In the genomic region with DNA sequence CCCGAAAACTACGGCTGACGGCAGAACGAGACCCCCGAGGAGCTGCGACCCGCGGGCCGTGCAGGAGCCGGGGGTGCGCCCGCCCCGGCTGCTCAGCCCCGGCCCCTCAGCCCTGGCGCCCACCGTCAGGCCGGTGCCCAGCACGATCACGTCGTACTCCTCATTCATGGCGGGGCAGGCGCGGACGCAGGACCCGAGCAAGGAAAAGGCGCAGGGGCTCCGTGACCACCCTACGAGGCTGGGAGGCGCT, we compare ENCODE assay signal across 8 cellular contexts. TPM values are rescaled to one million over a fixed set of nuclear protein-coding genes. Genes with fewer than 3 reads are reported as not detected.
DNase-seq lines count a peak whose midpoint lies in the region; ATAC-seq and TF ChIP-seq lines count a peak whose summit lies in the region.

No MANE protein-coding gene starts in this region.

- intact Hi-C loops in activated CD4-positive, alpha-beta T cell treated with anti-CD3 and anti-CD28 coated beads, Interleukin-2, amount 10 ng/mL, durations not matched to agents 24 days and 14 days (cut with micrococcal nuclease) = loop anchor here (1.0 to 5.0 kb wide), 5 partner anchors 30 to 234 kb away; partner anchors contain the start of genes FBH1 and TASOR2
- intact Hi-C loops in testis (cut with DNase I; ENCODE audit: low total_unique reads) = no loop called here

- peak overlapping the region; percentile 87 to 98 for H3K27ac ChIP-seq in testis

- TF ChIP-seq CTCF in kidney epithelial cell (IDR thresholded peaks at IDR 0.05; ENCODE audit: insufficient read depth, low read length, poor library complexity, severe bottlenecking) (no peak), testis (IDR thresholded peaks at IDR 0.05) (no peak)

- peak overlapping the region; percentile 95 for H3K27ac Mint-ChIP-seq in activated CD4-positive, alpha-beta T cell treated with anti-CD3 and anti-CD28 coated beads, Interleukin-2, amount 10 ng/mL, durations not matched to agents 24 days and 14 days

- peaks cover 36% of the 10 kb centered on the region for H3K36me3 Mint-ChIP-seq in activated CD4-positive, alpha-beta T cell treated with anti-CD3 and anti-CD28 coated beads, Interleukin-2, amount 10 ng/mL, durations not matched to agents 24 days and 14 days (ENCODE audit: low read depth)

- H3K9me3 ChIP-seq in adipocyte (ENCODE audit: control insufficient read depth, low read length) (no peaks in the 10 kb centered on the region), testis (no peaks in the 10 kb centered on the region)

- WGBS in testis, 2 donors = 0 to 1% methylated on average over 8 to 28 of the region's 29 CpGs

- in situ Hi-C loops in ACHN (cut with HindIII; ENCODE audit: low pct_ligation_motif_present, low pct_unique_long_range_greater_than_20kb, low sequenced_read_pairs) = no loop called here

- no peaks in the 10 kb centered on the region for H3K27me3 Mint-ChIP-seq in activated CD4-positive, alpha-beta T cell treated with anti-CD3 and anti-CD28 coated beads, Interleukin-2, amount 10 ng/mL, durations not matched to agents 24 days and 14 days

- H3K4me1 ChIP-seq in adipocyte (ENCODE audit: control insufficient read depth, insufficient read depth, low read length) (peaks cover 40% of the 10 kb centered on the region), testis (peaks cover 30% of the 10 kb centered on the region)

- H3K27me3 ChIP-seq in adipocyte (replicated peaks; ENCODE audit: control insufficient read depth, insufficient read depth, low read length) (no peaks in the 10 kb centered on the region), kidney epithelial cell (ENCODE audit: control insufficient read depth, insufficient read depth, low read length) (no peaks in the 10 kb centered on the region), testis (no peaks in the 10 kb centered on the region)

- TF ChIP-seq POLR2A in testis (IDR thresholded peaks at IDR 0.05) = no peak

- H3K4me1 Mint-ChIP-seq in activated CD4-positive, alpha-beta T cell treated with anti-CD3 and anti-CD28 coated beads, Interleukin-2, amount 10 ng/mL, durations not matched to agents 24 days and 14 days = peaks cover 58% of the 10 kb centered on the region

- H3K4me3 Mint-ChIP-seq in activated CD4-positive, alpha-beta T cell treated with anti-CD3 and anti-CD28 coated beads, Interleukin-2, amount 10 ng/mL, durations not matched to agents 24 days and 14 days = peak overlapping the region; percentile 93

- H3K4me3 ChIP-seq in adipocyte (ENCODE audit: low read length) = peak overlapping the region; percentile 100
- H3K4me3 ChIP-seq in kidney epithelial cell (ENCODE audit: low read depth, low read length) = peak overlapping the region; percentile 97
- peak overlapping the region; percentile 71 to 100 for H3K4me3 ChIP-seq in testis

- ATAC-seq in HG03175 (IDR thresholded peaks at IDR 0.05; ENCODE audit: unreplicated experiment) = peak; percentile 21

- peak overlapping the region; percentile 100 for H3K9ac ChIP-seq in adipocyte (ENCODE audit: low read length)

- no peak for DNase-seq in activated CD4-positive, alpha-beta T cell treated with anti-CD3 and anti-CD28 coated beads, Interleukin-2, amount 10 ng/mL, durations not matched to agents 24 days and 14 days
- no peak for DNase-seq in activated CD4-positive, alpha-beta T cell treated with anti-CD3 and anti-CD28 coated beads, Interleukin-2, amount 50 U/mL, for 1 hour
- DNase-seq in adipocyte (ENCODE audit: low read depth) (no peak), kidney epithelial cell (ENCODE audit: low read depth) (no peak), testis (no peak), ACHN (no peak), SIG-M5 (lab: John Stamatoyannopoulos, UW) (no peak)

- H3K9me3 Mint-ChIP-seq in activated CD4-positive, alpha-beta T cell treated with anti-CD3 and anti-CD28 coated beads, Interleukin-2, amount 10 ng/mL, durations not matched to agents 24 days and 14 days = peaks cover 4% of the 10 kb centered on the region

- H3K36me3 ChIP-seq in adipocyte (ENCODE audit: control insufficient read depth, insufficient read depth, low read length, severe bottlenecking) (no peaks in the 10 kb centered on the region), kidney epithelial cell (ENCODE audit: control insufficient read depth, insufficient read depth, low read length) (no peaks in the 10 kb centered on the region), testis (ENCODE audit: low read depth, missing control alignments) (no peaks in the 10 kb centered on the region)

RNA-seq across cellular contexts. Expression of gene GDI2, which starts 0.2 kb away (rescaled TPM):
- total RNA-seq in activated CD4-positive, alpha-beta T cell treated with anti-CD3 and anti-CD28 coated beads, Interleukin-2, amount 10 ng/mL, durations not matched to agents 24 days and 14 days = 305 and 307 TPM in 2 replicates
- total RNA-seq in kidney epithelial cell (328 and 358 TPM in 2 replicates), testis (100 to 1,000 TPM; 184 to 204 TPM)
- polyA plus RNA-seq in testis (ENCODE audit: insufficient read depth, low read depth, low replicate concordance) = 144 TPM
